Comparison of ENCODE assay signal across 32 cellular contexts in the genomic region with DNA sequence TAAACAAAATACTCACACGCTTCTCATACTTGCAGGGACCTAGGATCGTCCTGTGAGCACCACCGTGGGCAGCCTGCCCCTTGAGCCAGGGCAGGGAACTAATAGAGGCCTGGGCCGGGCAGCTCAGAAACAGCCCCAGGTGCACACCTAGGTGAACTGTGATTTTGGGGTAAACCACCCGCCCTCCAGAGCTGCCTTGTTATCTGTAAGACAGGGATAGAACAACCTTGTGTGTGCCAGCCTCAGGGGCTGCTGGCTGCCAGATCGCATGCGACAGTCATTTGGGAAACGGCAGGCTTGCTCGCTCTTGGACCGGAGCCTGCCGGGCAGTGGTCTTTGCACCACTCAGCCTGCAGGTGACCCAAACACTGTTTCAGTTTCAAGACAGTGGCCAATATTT.
"Had no signal": no experiment of that assay in that cellular context is flagged by ENCODE, and none has a peak within 500 bp of the region (broad histone marks: within the 10 kb centered on the region; RNA-seq: fewer than 3 reads in every experiment).

No MANE protein-coding gene starts in this region.

- H3K9me3 ChIP-seq: MG63 had no signal

- H3K27ac Mint-ChIP-seq: activated CD4-positive, alpha-beta memory T cell treated with anti-CD3 and anti-CD28 coated beads, Interleukin-2, amount 10 ng/mL, durations not matched to agents 7 days and 5 days; activated naive CD8-positive, alpha-beta T cell treated with anti-CD3 and anti-CD28 coated beads for 36 hours; activated T-cell treated with anti-CD3 and anti-CD28 coated beads, Interleukin-2, amount 50 U/mL, for 72 hours; activated T-helper 17 cell treated with anti-CD3 and anti-CD28 coated beads, Interleukin-2, amount 50 U/mL, for 72 hours had no signal

- H3K36me3 Mint-ChIP-seq: activated naive CD8-positive, alpha-beta T cell treated with anti-CD3 and anti-CD28 coated beads for 36 hours had no signal

- H3K36me3 ChIP-seq: brain microvascular endothelial cell, MG63, WERI-Rb-1 had no signal

- H3K27ac ChIP-seq: brain microvascular endothelial cell, PC-9, RWPE1, WERI-Rb-1 had no signal

- H3K4me1 Mint-ChIP-seq: activated CD4-positive, alpha-beta memory T cell treated with anti-CD3 and anti-CD28 coated beads, Interleukin-2, amount 10 ng/mL, durations not matched to agents 7 days and 5 days; activated naive CD8-positive, alpha-beta T cell treated with anti-CD3 and anti-CD28 coated beads for 36 hours had no signal

- DNase-seq: activated CD4-positive, alpha-beta memory T cell treated with anti-CD3 and anti-CD28 coated beads, Interleukin-2, amount 10 ng/mL, durations not matched to agents 7 days and 5 days; activated CD4-positive, alpha-beta T cell treated with anti-CD3 and anti-CD28 coated beads for 1 hour; activated CD4-positive, alpha-beta T cell treated with anti-CD3 and anti-CD28 coated beads for 48 hours; activated CD4-positive, CD25-positive, alpha-beta regulatory T cell; activated effector memory CD4-positive, alpha-beta T cell treated with anti-CD3 and anti-CD28 coated beads, Interleukin-2, amount 50 U/mL, for 16 hours; activated naive CD4-positive, alpha-beta T cell; activated naive CD4-positive, alpha-beta T cell treated with anti-CD3 and anti-CD28 coated beads, Interleukin-2, amount 50 U/mL, for 16 hours; activated naive CD8-positive, alpha-beta T cell treated with anti-CD3 and anti-CD28 coated beads for 36 hours; activated T-cell treated with anti-CD3 and anti-CD28 coated beads, Interleukin-2, amount 50 U/mL, for 1 hour; activated T-cell treated with anti-CD3 and anti-CD28 coated beads, Interleukin-2, amount 50 U/mL, for 72 hours; amniotic stem cell; brain microvascular endothelial cell; central memory CD4-positive, alpha-beta T cell; Kasumi-1; KG1; MG63; NCI-H1092; NCI-H1436 treated with DMSO at 0.1 percent for 48 hours; NCI-H187; NCI-H2081 treated with DMSO at 0.1 percent for 48 hours; NCI-H226; NCI-H446 treated with DMSO at 0.1 percent for 48 hours; NCI-H524; NCI-H69; NCI-H82; PC-9; Right ventricle myocardium superior; SW 1271; T1000; WERI-Rb-1 had no signal

- H3K4me3 Mint-ChIP-seq: activated CD4-positive, alpha-beta memory T cell treated with anti-CD3 and anti-CD28 coated beads, Interleukin-2, amount 10 ng/mL, durations not matched to agents 7 days and 5 days; activated naive CD8-positive, alpha-beta T cell treated with anti-CD3 and anti-CD28 coated beads for 36 hours; activated T-cell treated with anti-CD3 and anti-CD28 coated beads, Interleukin-2, amount 50 U/mL, for 72 hours; activated T-helper 17 cell treated with anti-CD3 and anti-CD28 coated beads, Interleukin-2, amount 50 U/mL, for 72 hours had no signal

- H3K4me3 ChIP-seq: MG63, PC-9 had no signal

- H3K9me3 Mint-ChIP-seq: activated naive CD8-positive, alpha-beta T cell treated with anti-CD3 and anti-CD28 coated beads for 36 hours had no signal

- H2AFZ ChIP-seq: PC-9 had no signal

- H3K4me2 ChIP-seq: PC-9 had no signal

- H3K27me3 Mint-ChIP-seq: activated CD4-positive, alpha-beta memory T cell treated with anti-CD3 and anti-CD28 coated beads, Interleukin-2, amount 10 ng/mL, durations not matched to agents 7 days and 5 days; activated naive CD8-positive, alpha-beta T cell treated with anti-CD3 and anti-CD28 coated beads for 36 hours; activated T-helper 17 cell treated with anti-CD3 and anti-CD28 coated beads, Interleukin-2, amount 50 U/mL, for 72 hours had no signal

- H3K27me3 ChIP-seq: brain microvascular endothelial cell, MG63 had no signal

- ATAC-seq: activated T-cell treated with anti-CD3 and anti-CD28 coated beads, Interleukin-2, amount 50 U/mL, for 72 hours; activated T-helper 17 cell treated with anti-CD3 and anti-CD28 coated beads, Interleukin-2, amount 50 U/mL, for 72 hours had no signal
